29 cellular contexts compared by ENCODE assay signal in the genomic region with DNA sequence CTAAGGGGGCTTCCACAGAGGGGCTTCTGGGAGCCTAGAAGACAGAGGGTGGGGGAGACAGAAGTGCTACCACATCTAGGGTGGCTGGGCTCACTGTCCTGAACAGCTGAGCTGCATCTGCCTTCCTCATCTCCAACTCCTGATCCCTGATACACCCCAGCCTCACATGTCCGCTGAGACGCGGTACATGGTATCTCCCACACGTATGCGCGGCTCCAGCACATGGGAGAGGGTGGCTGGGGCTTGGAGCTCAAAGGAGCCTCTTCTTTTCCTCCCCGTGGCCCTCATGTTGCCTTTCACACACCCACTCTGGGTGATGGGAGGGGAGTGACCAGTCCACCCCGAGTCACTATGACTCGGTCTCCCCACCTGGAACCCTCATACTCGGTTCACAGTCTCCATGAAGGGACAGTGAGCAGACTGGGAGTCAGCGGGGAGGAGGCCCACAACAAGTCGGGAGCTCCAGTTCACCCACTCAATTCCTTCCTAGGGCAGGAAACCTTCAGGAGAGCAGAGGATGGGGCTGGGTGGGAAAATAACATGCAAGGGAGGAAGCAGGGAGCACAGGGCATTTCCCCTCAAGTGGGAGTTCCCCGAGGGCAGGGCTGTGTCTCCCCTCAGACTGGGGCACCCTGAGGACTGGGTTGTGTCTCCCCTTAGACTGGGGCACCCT.
DNase-seq lines count a peak whose midpoint lies in the region; ATAC-seq, FAIRE-seq and TF ChIP-seq lines count a peak whose summit lies in the region.
"Had no signal": no experiment of that assay in that cellular context is flagged by ENCODE, and none has a peak within 500 bp of the region (broad histone marks: within the 10 kb centered on the region; RNA-seq: fewer than 3 reads in every experiment).

No MANE protein-coding gene starts in this region.

- intact Hi-C loops in endothelial cell of umbilical vein (cut with micrococcal nuclease) (no loop called here), psoas muscle (cut with DNase I) (no loop called here)

- POLR2A ChIA-PET in RWPE1 (lab: Yijun Ruan, JAX; ENCODE audit: low non-redundant PET) (no interaction called here), endothelial cell of umbilical vein (lab: Charles Lee) (no interaction called here)

- H3K4me1 ChIP-seq in endothelial cell of umbilical vein (ENCODE audit: control insufficient read depth, extremely low read depth, insufficient read depth, low read length) = peaks cover 22% of the 10 kb centered on the region
- peaks cover 42% of the 10 kb centered on the region for H3K4me1 ChIP-seq in psoas muscle
- H3K4me1 ChIP-seq: pancreas had no signal

- H4K20me1 ChIP-seq in endothelial cell of umbilical vein (replicated peaks; ENCODE audit: control insufficient read depth, extremely low read depth, insufficient read depth, low read length) = no peaks in the 10 kb centered on the region

- dilution Hi-C loops in endothelial cell of umbilical vein (cut with MboI; ENCODE audit: extremely low pct_ligation_motif_present, low sequenced_read_pairs) = no loop called here

- no peak for ATAC-seq in psoas muscle
- ATAC-seq in GM21526 (IDR thresholded peaks at IDR 0.05; ENCODE audit: low FRiP score, unreplicated experiment) = no peak
- no peak for ATAC-seq in HG03439 (IDR thresholded peaks at IDR 0.05; ENCODE audit: unreplicated experiment)
- ATAC-seq in omental fat pad (ENCODE audit: low FRiP score) = no peak
- ATAC-seq: activated naive CD4-positive, alpha-beta T cell treated with anti-CD3 and anti-CD28 coated beads, Interleukin-2, amount 50 U/mL, for 72 hours; CD8-positive, alpha-beta T cell; left lung; naive thymus-derived CD8-positive, alpha-beta T cell had no signal

- no peaks in the 10 kb centered on the region for H3K27me3 ChIP-seq in endothelial cell of umbilical vein (ENCODE audit: control insufficient read depth in 2 of 2, insufficient read depth in 2 of 2, low read length in 2 of 2)
- H3K27me3 ChIP-seq in psoas muscle (ENCODE audit: insufficient read depth in 3 of 3, low read length in 2 of 3) = no peaks in the 10 kb centered on the region
- H3K27me3 ChIP-seq: dorsolateral prefrontal cortex, left lung, pancreas, sigmoid colon, stomach, tibial nerve had no signal

- CTCF ChIA-PET in RWPE1 (lab: Yijun Ruan, JAX) = interaction anchor here (1.1 to 2.4 kb wide), 3 partner anchors 9 to 296 kb away, joined by 3 to 8 read pairs (median 5); no protein-coding TSS in a partner anchor
- CTCF ChIA-PET in endothelial cell of umbilical vein (lab: Charles Lee) = interaction anchor here (1.3 to 2.1 kb wide), 5 partner anchors 12 to 296 kb away, joined by 3 to 6 read pairs (median 4); a partner anchor contains a TSS

- FAIRE-seq in GM12892 (lab: Jason Lieb, UNC) (peak; percentile 36), endothelial cell of umbilical vein (lab: Jason Lieb, UNC) (peak; percentile 31)
- FAIRE-seq: pancreas had no signal

- WGBS in psoas muscle, 3 donors = 87 to 92% (median 91%) methylated on average over 13 of the region's 13 CpGs

- H3K79me2 ChIP-seq in endothelial cell of umbilical vein (ENCODE audit: control insufficient read depth, insufficient read depth, low read length) = no peaks in the 10 kb centered on the region

- peak overlapping the region; percentile 85 for H3K27ac ChIP-seq in RWPE1
- peak overlapping the region; percentile 62 for H3K27ac ChIP-seq in endothelial cell of umbilical vein (ENCODE audit: insufficient read depth, low read depth, low read length)
- H3K27ac ChIP-seq in psoas muscle = peak overlapping the region; percentile 58
- H3K27ac ChIP-seq: pancreas had no signal

- H3K9ac ChIP-seq in endothelial cell of umbilical vein (replicated peaks; ENCODE audit: extremely low read depth, insufficient read depth, low read length) = no peak overlapping the region

- DNase-seq in GM12892 (ENCODE audit: insufficient read length) (no peak), RWPE1 (ENCODE audit: low spot score) (no peak), endothelial cell of umbilical vein (ENCODE audit: low read depth, low spot score) (peak; percentile 61), psoas muscle (no peak), omental fat pad (ENCODE audit: low spot score) (no peak)
- DNase-seq: activated B cell treated with CpG ODN at 0.5 μM for 24 hours; anterior cingulate cortex; caudate nucleus; CD8-positive, alpha-beta T cell; DMS153; dorsolateral prefrontal cortex; GOT3; hippocampal formation; immature natural killer cell; Kasumi-1; left lung; naive thymus-derived CD8-positive, alpha-beta T cell; NCI-H1048; NCI-H187; NCI-H2227 treated with DMSO at 0.1 percent for 48 hours; NCI-H748 treated with DMSO at 0.1 percent for 48 hours; SHP77; sigmoid colon; stomach had no signal

- TF ChIP-seq POLR2A in GM12892 (IDR thresholded peaks at IDR 0.05; ENCODE audit: low read depth, low read length) = no peak
- no peak for TF ChIP-seq POLR2A in endothelial cell of umbilical vein (IDR thresholded peaks at IDR 0.05; ENCODE audit: low read depth, low read length)

- H3K9me1 ChIP-seq in endothelial cell of umbilical vein (replicated peaks; ENCODE audit: control insufficient read depth, extremely low read depth, insufficient read depth, low read length) = no peaks in the 10 kb centered on the region

- no peak for TF ChIP-seq CTCF in RWPE1 (conservative IDR thresholded peaks at IDR 0.05; ENCODE audit: low read depth)
- TF ChIP-seq CTCF in endothelial cell of umbilical vein (IDR thresholded peaks at IDR 0.05; ENCODE audit: extremely low read depth in 1 of 2, insufficient read depth in 1 of 2, low read depth in 1 of 2, low read length in 2 of 2) = no peak
- TF ChIP-seq CTCF in psoas muscle (IDR thresholded peaks at IDR 0.05) = no peak
- no peak for TF ChIP-seq CTCF in omental fat pad (IDR thresholded peaks at IDR 0.05)

- no peak overlapping the region for H3K4me2 ChIP-seq in endothelial cell of umbilical vein (ENCODE audit: insufficient read depth, low read length)

- H3K4me3 ChIP-seq in endothelial cell of umbilical vein (replicated peaks in 1 of 3; ENCODE audit: insufficient read depth in 1 of 3, low read depth in 1 of 3, low read length in 3 of 3) (no peak overlapping the region), psoas muscle (no peak overlapping the region)
- H3K4me3 ChIP-seq: dorsolateral prefrontal cortex, left lung, pancreas, sigmoid colon, stomach, tibial nerve had no signal

- BruUV-seq in endothelial cell of umbilical vein (replicated peaks; lab: Mats Ljungman, UMichigan) = no TSS peak

- H2AFZ ChIP-seq in endothelial cell of umbilical vein (ENCODE audit: low read depth, low read length) = peak overlapping the region; percentile 33

- no peaks in the 10 kb centered on the region for H3K9me3 ChIP-seq in endothelial cell of umbilical vein (replicated peaks; ENCODE audit: control insufficient read depth, insufficient read depth, low read length)
- H3K9me3 ChIP-seq in psoas muscle = no peaks in the 10 kb centered on the region
- H3K9me3 ChIP-seq: left lung, pancreas, sigmoid colon, stomach, tibial nerve had no signal

- H3K36me3 ChIP-seq in endothelial cell of umbilical vein (ENCODE audit: control insufficient read depth in 2 of 2, extremely low read depth in 1 of 2, insufficient read depth in 2 of 2, low read length in 2 of 2) (no peaks in the 10 kb centered on the region), psoas muscle (ENCODE audit: insufficient read depth in 1 of 2, low read depth in 1 of 2) (no peaks in the 10 kb centered on the region)
- H3K36me3 ChIP-seq: left lung, pancreas, sigmoid colon, stomach, tibial nerve had no signal

TF ChIP-seq in endothelial cell of umbilical vein, 7 proteins besides CTCF, POLR2A, EP300 and RAD21:
- TF ChIP-seq, protein P1, sequence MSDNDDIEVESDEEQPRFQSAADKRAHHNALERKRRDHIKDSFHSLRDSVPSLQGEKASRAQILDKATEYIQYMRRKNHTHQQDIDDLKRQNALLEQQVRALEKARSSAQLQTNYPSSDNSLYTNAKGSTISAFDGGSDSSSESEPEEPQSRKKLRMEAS (IDR thresholded peaks at IDR 0.05; ENCODE audit: insufficient read depth, insufficient read length) = no peak
- TF ChIP-seq GATA2 (IDR thresholded peaks at IDR 0.05; ENCODE audit: insufficient read depth, insufficient read length, low read depth, low read length) = no peak
- TF ChIP-seq POLR2AphosphoS5 (IDR thresholded peaks at IDR 0.05; ENCODE audit: insufficient read depth, low read depth, low read length) = no peak
- no peak for TF ChIP-seq MYC (IDR thresholded peaks at IDR 0.05; ENCODE audit: low read depth, low read length)
- no peak for TF ChIP-seq EZH2 (IDR thresholded peaks at IDR 0.05; ENCODE audit: borderline replicate concordance, low read depth, low read length, severe bottlenecking)
- TF ChIP-seq FOS (IDR thresholded peaks at IDR 0.05; ENCODE audit: borderline replicate concordance, insufficient read depth, low read length) = no peak
- no peak for TF ChIP-seq JUN (IDR thresholded peaks at IDR 0.05; ENCODE audit: borderline replicate concordance, insufficient read depth, insufficient read length, low read depth)
